11 cellular contexts compared by ENCODE assay signal in genomic region chr6:2768696-2769095, GRCh38. TPM values are rescaled to one million over a fixed set of nuclear protein-coding genes. Genes with fewer than 3 reads are reported as not detected.
DNase-seq lines count a peak whose midpoint lies in the region; ATAC-seq and TF ChIP-seq lines count a peak whose summit lies in the region.
"Had no signal": no experiment of that assay in that cellular context is flagged by ENCODE, and none has a peak within 500 bp of the region (broad histone marks: within the 10 kb centered on the region; RNA-seq: fewer than 3 reads in every experiment).

No MANE protein-coding gene starts in this region.

- H3K9ac ChIP-seq in muscle layer of colon (ENCODE audit: low read length): peak overlapping the region; percentile 17

- no peak for TF ChIP-seq CTCF in BE2C (IDR thresholded peaks at IDR 0.05; ENCODE audit: low read depth, low read length)
- TF ChIP-seq CTCF in HEK293 (tag by site-specific recombination; IDR thresholded peaks at IDR 0.05): no peak
- no peak for TF ChIP-seq CTCF in lower leg skin (IDR thresholded peaks at IDR 0.05)

- 54 to 60% methylated on average over 6 of the region's 6 CpGs for WGBS in lower leg skin, 2 donors

- H3K27me3 ChIP-seq in BE2C (no peaks in the 10 kb centered on the region), muscle layer of colon (ENCODE audit: control insufficient read depth in 1 of 2, insufficient read depth in 2 of 2, low read length in 2 of 2) (no peaks in the 10 kb centered on the region)
- H3K27me3 ChIP-seq: foreskin keratinocyte, neutrophil had no signal

- H3K36me3 Mint-ChIP-seq in activated naive CD8-positive, alpha-beta T cell treated with anti-CD3 and anti-CD28 coated beads, Interleukin-2, amount 10 ng/mL, durations not matched to agents 7 days and 5 days: peaks cover 22% of the 10 kb centered on the region

- CTCF ChIA-PET in HEK293 (lab: Yijun Ruan, JAX): interaction anchor here (0.6 to 8.2 kb wide), 19 partner anchors 10 to 348 kb away, joined by 3 to 46 read pairs (median 3); partner anchors contain the start of genes MYLK4 and SERPINB1

- intact Hi-C loops in lower leg skin (cut with DNase I; ENCODE audit: low total_unique reads): no loop called here

- peak overlapping the region; percentile 94 for H3K4me3 Mint-ChIP-seq in activated naive CD8-positive, alpha-beta T cell treated with anti-CD3 and anti-CD28 coated beads, Interleukin-2, amount 10 ng/mL, durations not matched to agents 7 days and 5 days

- H3K27ac ChIP-seq in HEK293 (ENCODE audit: extremely low read depth, low read depth, low read length) (no peak overlapping the region), muscle layer of colon (ENCODE audit: low read depth, low read length) (no peak overlapping the region)
- H3K27ac ChIP-seq: neutrophil had no signal

- no peaks in the 10 kb centered on the region for H3K27me3 Mint-ChIP-seq in activated naive CD8-positive, alpha-beta T cell treated with anti-CD3 and anti-CD28 coated beads, Interleukin-2, amount 10 ng/mL, durations not matched to agents 7 days and 5 days

- H3K36me3 ChIP-seq in BE2C (peaks cover 6% of the 10 kb centered on the region), HEK293 (ENCODE audit: control insufficient read depth in 2 of 2, insufficient read depth in 1 of 2, low read length in 2 of 2) (peaks cover 5 to 32% of the 10 kb centered on the region in 2 experiments; a peak in 2 of 3 replicates), muscle layer of colon (ENCODE audit: insufficient read depth, low read length) (peaks cover 16% of the 10 kb centered on the region)
- H3K36me3 ChIP-seq: neutrophil had no signal

- DNase-seq in BE2C (no peak), lower leg skin (ENCODE audit: low spot score in 2 of 2) (no peak)
- DNase-seq in activated naive CD8-positive, alpha-beta T cell treated with anti-CD3 and anti-CD28 coated beads, Interleukin-2, amount 10 ng/mL, durations not matched to agents 7 days and 5 days: no peak
- no peak for DNase-seq in activated CD4-positive, alpha-beta T cell treated with anti-CD3 and anti-CD28 coated beads for 1 hour
- DNase-seq in activated CD4-positive, CD25-positive, alpha-beta regulatory T cell (lab: John Stamatoyannopoulos, UW): no peak
- DNase-seq: foreskin keratinocyte, NCI-H1436 had no signal

- POLR2A ChIA-PET in HEK293 (lab: Yijun Ruan, JAX): interaction anchor here (1.1 to 1.7 kb wide), 5 partner anchors 9 to 295 kb away, joined by 3 to 4 read pairs (median 3); partner anchors contain the start of gene SERPINB1
- POLR2A ChIA-PET in activated naive CD8-positive, alpha-beta T cell treated with anti-CD3 and anti-CD28 coated beads, Interleukin-2, amount 10 ng/mL, durations not matched to agents 7 days and 5 days (lab: Charles Lee): interaction anchor here (0.7 to 5.1 kb wide), 2 partner anchors 62 to 72 kb away, joined by 3 to 27 read pairs; partner anchors contain the start of gene SERPINB1

- no peak for ATAC-seq in activated naive CD8-positive, alpha-beta T cell treated with anti-CD3 and anti-CD28 coated beads, Interleukin-2, amount 10 ng/mL, durations not matched to agents 7 days and 5 days (ENCODE audit: low read depth)
- ATAC-seq in HG02763 (IDR thresholded peaks at IDR 0.05; ENCODE audit: unreplicated experiment): no peak
- ATAC-seq: foreskin keratinocyte had no signal

- H3K9me3 Mint-ChIP-seq in activated naive CD8-positive, alpha-beta T cell treated with anti-CD3 and anti-CD28 coated beads, Interleukin-2, amount 10 ng/mL, durations not matched to agents 7 days and 5 days: no peaks in the 10 kb centered on the region

- H3K4me1 ChIP-seq in BE2C (peaks cover 10% of the 10 kb centered on the region), HEK293 (ENCODE audit: control insufficient read depth, insufficient read depth, low read length) (peaks cover 24% of the 10 kb centered on the region), muscle layer of colon (ENCODE audit: insufficient read depth, low read length) (peaks cover 27% of the 10 kb centered on the region)

- peak overlapping the region; percentile 75 for H3K4me3 ChIP-seq in BE2C (ENCODE audit: low read depth, low read length)
- peak overlapping the region; percentile 91 for H3K4me3 ChIP-seq in HEK293 (ENCODE audit: low read depth, low read length)
- no peak overlapping the region for H3K4me3 ChIP-seq in muscle layer of colon (ENCODE audit: low read depth in 1 of 2, low read length in 2 of 2)
- no peak overlapping the region for H3K4me3 ChIP-seq in lower leg skin (ENCODE audit: low read depth, poor library complexity, severe bottlenecking)

- H3K9me3 ChIP-seq in BE2C (no peaks in the 10 kb centered on the region), HEK293 (ENCODE audit: control insufficient read depth, insufficient read depth, low read depth, low read length) (no peaks in the 10 kb centered on the region), muscle layer of colon (ENCODE audit: low read length) (no peaks in the 10 kb centered on the region)
- H3K9me3 ChIP-seq: neutrophil had no signal

- peaks cover 43% of the 10 kb centered on the region for H3K4me1 Mint-ChIP-seq in activated naive CD8-positive, alpha-beta T cell treated with anti-CD3 and anti-CD28 coated beads, Interleukin-2, amount 10 ng/mL, durations not matched to agents 7 days and 5 days

- H3K27ac Mint-ChIP-seq in activated naive CD8-positive, alpha-beta T cell treated with anti-CD3 and anti-CD28 coated beads, Interleukin-2, amount 10 ng/mL, durations not matched to agents 7 days and 5 days: no peak overlapping the region

- TF ChIP-seq POLR2A in lower leg skin (IDR thresholded peaks at IDR 0.05): no peak

TF ChIP-seq in HEK293, 187 proteins besides CTCF, POLR2A, EP300 and RAD21:
- TF ChIP-seq PRDM6 (tag by site-specific recombination; IDR thresholded peaks at IDR 0.05): peak; percentile 51
- no peak for TF ChIP-seq ZNF529 (tag by site-specific recombination; IDR thresholded peaks at IDR 0.05; ENCODE audit: insufficient replicate concordance)

RNA-seq across cellular contexts. Expression of gene WRNIP1, which starts 3.5 kb away (rescaled TPM):
- 63.1 TPM for polyA plus RNA-seq in BE2C (2012; ENCODE audit: insufficient read depth, insufficient read length, low read depth)
- total RNA-seq in activated naive CD8-positive, alpha-beta T cell treated with anti-CD3 and anti-CD28 coated beads, Interleukin-2, amount 10 ng/mL, durations not matched to agents 7 days and 5 days: 10 to 100 TPM; 45.4 to 46.7 TPM
- total RNA-seq in lower leg skin: 10 to 100 TPM; 72.3 to 94.7 (median 87.0) TPM

RNA-seq across cellular contexts. Expression of gene MYLK4, which starts 18.0 kb away (rescaled TPM):
- not detected for polyA plus RNA-seq in BE2C (2012; ENCODE audit: insufficient read depth, insufficient read length, low read depth)
- under 1 TPM; 0.33 to 0.62 TPM for total RNA-seq in activated naive CD8-positive, alpha-beta T cell treated with anti-CD3 and anti-CD28 coated beads, Interleukin-2, amount 10 ng/mL, durations not matched to agents 7 days and 5 days
- total RNA-seq in lower leg skin: 1 to 10 TPM in 3 of 4 donors, under 1 TPM in 1; 0.97 to 3.8 (median 2.5) TPM

Comparison
In these comparisons a context has a peak if more than half of its experiments do, and no peak if none do; other contexts are left out.
1. H3K4me3 ChIP-seq: peak in BE2C (single experiment) and HEK293 (single experiment); none in muscle layer of colon (0 of 2) and lower leg skin (single experiment).